ENCODE assay signal across 14 cellular contexts in genomic region chr7:37757563-37757962, GRCh38.
A peak's percentile ranks its signal among the peaks of the same experiment; 100 is the strongest.
DNase-seq lines count a peak whose midpoint lies in the region; ATAC-seq, FAIRE-seq and TF ChIP-seq lines count a peak whose summit lies in the region.
"Had no signal": no experiment of that assay in that cellular context is flagged by ENCODE, and none has a peak within 500 bp of the region (broad histone marks: within the 10 kb centered on the region; RNA-seq: fewer than 3 reads in every experiment).

No MANE protein-coding gene starts in this region.

- H3K9me2 ChIP-seq in Loucy (replicated peaks; ENCODE audit: low read depth, low read length) = no peaks in the 10 kb centered on the region

- peaks cover 47% of the 10 kb centered on the region for H3K4me1 Mint-ChIP-seq in CD14-positive monocyte
- H3K4me1 Mint-ChIP-seq in natural killer cell treated with Interleukin-12 subunit alpha and Interleukin-12 subunit beta and Interleukin-15 and Interleukin-18, amount 100 ng/mL, for 72 hours (ENCODE audit: low read depth in 2 of 2) = peaks cover 24 to 26% of the 10 kb centered on the region in 2 donors
- H3K4me1 Mint-ChIP-seq: CD4-positive, CD25-positive, alpha-beta regulatory T cell had no signal

- no peaks in the 10 kb centered on the region for H3K9me1 ChIP-seq in K562 (ENCODE audit: control insufficient read depth, insufficient read depth, low read length)

- no peak for TF ChIP-seq EP300 in K562 (IDR thresholded peaks at IDR 0.05; ENCODE audit: low read length)

- no peak overlapping the region for H3K23ac ChIP-seq in trophoblast cell (ENCODE audit: low read length)

- no peak overlapping the region for H3K4ac ChIP-seq in trophoblast cell (ENCODE audit: low read depth, low read length)

- WGBS in K562 (ENCODE audit: insufficient coverage, low coverage, missing lambda C conversion rate) = 6% methylated on average over 3 of the region's 3 CpGs
- WGBS in trophoblast cell (ENCODE audit: extremely low coverage, insufficient coverage, insufficient read length) = no CpG with 5 or more reads among the region's 3 CpGs

- no peaks in the 10 kb centered on the region; the same call in 1 of the 2 replicates for H3F3A ChIP-seq in Loucy (ENCODE audit: low read depth)

- no peaks in the 10 kb centered on the region for H3K36me3 ChIP-seq in Loucy (ENCODE audit: insufficient read depth, low read length)
- H3K36me3 ChIP-seq in K562 (ENCODE audit: control insufficient read depth, insufficient read depth, low read length) = no peaks in the 10 kb centered on the region
- H3K36me3 ChIP-seq in trophoblast cell (ENCODE audit: control insufficient read depth in 1 of 2, insufficient read depth in 2 of 2, low read length in 2 of 2) = no peaks in the 10 kb centered on the region

- peak overlapping the region in 1 of 2 donors; percentile 37 for H3K4me3 Mint-ChIP-seq in CD14-positive monocyte
- no peak overlapping the region for H3K4me3 Mint-ChIP-seq in natural killer cell treated with Interleukin-12 subunit alpha and Interleukin-12 subunit beta and Interleukin-15 and Interleukin-18, amount 100 ng/mL, for 72 hours
- H3K4me3 Mint-ChIP-seq: CD4-positive, CD25-positive, alpha-beta regulatory T cell had no signal

- H2BK5ac ChIP-seq in trophoblast cell (ENCODE audit: low read depth, low read length, poor library complexity) = no peak overlapping the region

- POLR2A ChIA-PET in K562 (lab: Yijun Ruan, JAX) = interaction anchor here (0.6 to 1.2 kb wide), 2 partner anchors 9 to 406 kb away, joined by 3 to 4 read pairs; no protein-coding TSS in a partner anchor

- H3K9me3 ChIP-seq in Loucy (ENCODE audit: insufficient read depth, low read depth, low read length) = no peaks in the 10 kb centered on the region
- no peaks in the 10 kb centered on the region for H3K9me3 ChIP-seq in K562 (replicated peaks; ENCODE audit: control insufficient read depth, insufficient read depth, low read depth, low read length)
- peaks cover 2% of the 10 kb centered on the region for H3K9me3 ChIP-seq in trophoblast cell (ENCODE audit: insufficient read depth, low read depth, low read length)
- H3K9me3 ChIP-seq: A549 had no signal

- no peak overlapping the region for H3K14ac ChIP-seq in trophoblast cell (ENCODE audit: low read length)

- no peaks in the 10 kb centered on the region for H3K27me3 Mint-ChIP-seq in CD14-positive monocyte (ENCODE audit: low read depth in 3 of 3)
- no peaks in the 10 kb centered on the region for H3K27me3 Mint-ChIP-seq in natural killer cell treated with Interleukin-12 subunit alpha and Interleukin-12 subunit beta and Interleukin-15 and Interleukin-18, amount 100 ng/mL, for 72 hours

- no peak overlapping the region for H2AK5ac ChIP-seq in trophoblast cell (ENCODE audit: low read length)

- no peak for ATAC-seq in K562
- peak; percentile 59 to 67 for ATAC-seq in natural killer cell treated with Interleukin-12 subunit alpha and Interleukin-12 subunit beta and Interleukin-15 and Interleukin-18, amount 100 ng/mL, for 72 hours
- no peak for ATAC-seq in HG03097 (IDR thresholded peaks at IDR 0.05; ENCODE audit: low FRiP score, unreplicated experiment)
- ATAC-seq: A549, HCT116 had no signal

- no peak overlapping the region for H4K91ac ChIP-seq in trophoblast cell (ENCODE audit: low read depth, low read length)

- TF ChIP-seq POLR2A in K562 (conservative IDR thresholded peaks at IDR 0.05) = no peak

- H3K18ac ChIP-seq in trophoblast cell (ENCODE audit: low read length) = no peak overlapping the region

- no peak overlapping the region for H2BK12ac ChIP-seq in trophoblast cell (ENCODE audit: low read length)

- H2BK120ac ChIP-seq in trophoblast cell (ENCODE audit: insufficient read depth, low read length, poor library complexity) = no peak overlapping the region

- in situ Hi-C loops in K562 (cut with MboI) = no loop called here

- TF ChIP-seq RAD21 in K562 (CRISPR knock-in tag; conservative IDR thresholded peaks at IDR 0.05 in 1 of 2, IDR thresholded peaks at IDR 0.05 in 1 of 2) = no peak; a peak in 1 of 4 replicates

- BruUV-seq in K562 (replicated peaks; lab: Mats Ljungman, UMichigan) = no TSS peak

- H3K4me2 ChIP-seq in Loucy (ENCODE audit: low read depth, low read length, poor library complexity, severe bottlenecking) = peak overlapping the region; percentile 52
- H3K4me2 ChIP-seq in K562 (ENCODE audit: insufficient read depth, low read length) = no peak overlapping the region
- H3K4me2 ChIP-seq in trophoblast cell (ENCODE audit: low read length) = no peak overlapping the region
- H3K4me2 ChIP-seq: A549 had no signal

- H3K27ac ChIP-seq in K562 (ENCODE audit: extremely low read depth, low read depth, low read length) (no peak overlapping the region), trophoblast cell (ENCODE audit: low read depth, low read length) (no peak overlapping the region)
- H3K27ac ChIP-seq: A549, GM23248 had no signal

- CTCF ChIA-PET in K562 (lab: Yijun Ruan, JAX; ENCODE audit: low intra/inter-chr PET ratio) = no interaction called here

- no peak overlapping the region for H4K12ac ChIP-seq in trophoblast cell (ENCODE audit: low read depth, low read length)

- intact Hi-C loops in CD14-positive monocyte (cut with micrococcal nuclease) (no loop called here), K562 (cut with micrococcal nuclease) (no loop called here)

- TF ChIP-seq CTCF in CD14-positive monocyte (IDR thresholded peaks at IDR 0.05) (no peak), Loucy (conservative IDR thresholded peaks at IDR 0.05; ENCODE audit: low read length) (no peak), K562 (IDR thresholded peaks at IDR 0.05 in 2 of 3, conservative IDR thresholded peaks at IDR 0.05 in 1 of 3; ENCODE audit: insufficient read depth in 2 of 3, low read depth in 1 of 3, low read length in 3 of 3) (no peak)

- H4K20me1 ChIP-seq in Loucy (ENCODE audit: insufficient read depth, low read length, poor library complexity, severe bottlenecking) = no peaks in the 10 kb centered on the region
- H4K20me1 ChIP-seq in K562 (replicated peaks; ENCODE audit: control insufficient read depth, insufficient read depth, low read length) = no peaks in the 10 kb centered on the region

- H3K4me1 ChIP-seq in Loucy (ENCODE audit: insufficient read depth, low read length, poor library complexity, severe bottlenecking) (peaks cover 33% of the 10 kb centered on the region), K562 (replicated peaks in 1 of 2; ENCODE audit: control insufficient read depth in 2 of 2, insufficient read depth in 2 of 2, low read length in 2 of 2) (no peaks in the 10 kb centered on the region; a peak in 1 of 5 replicates), trophoblast cell (ENCODE audit: control insufficient read depth in 1 of 2, insufficient read depth in 2 of 2, low read length in 2 of 2) (no peaks in the 10 kb centered on the region)
- H3K4me1 ChIP-seq: A549 had no signal

- no peak overlapping the region for H4K8ac ChIP-seq in trophoblast cell (ENCODE audit: low read depth, low read length)

- no peak overlapping the region for H3K9ac ChIP-seq in Loucy (ENCODE audit: low read depth, low read length, poor library complexity, severe bottlenecking)
- H3K9ac ChIP-seq in K562 (ENCODE audit: insufficient read depth in 1 of 2, low read depth in 2 of 2, low read length in 2 of 2) = no peak overlapping the region
- H3K9ac ChIP-seq in trophoblast cell (ENCODE audit: low read length) = no peak overlapping the region
- H3K9ac ChIP-seq: GM23248 had no signal

- no peak for DNase-seq in CD14-positive monocyte (ENCODE audit: low spot score)
- DNase-seq in K562 (ENCODE audit: extremely low read depth in 1 of 4, low spot score in 3 of 4) = no peak
- no peak for DNase-seq in natural killer cell treated with Interleukin-12 subunit alpha and Interleukin-12 subunit beta and Interleukin-15 and Interleukin-18, amount 100 ng/mL, for 72 hours (ENCODE audit: low spot score)
- DNase-seq in NCI-H2107 treated with DMSO at 0.1 percent for 48 hours (lab: John Stamatoyannopoulos, UW; ENCODE audit: unreplicated experiment) = no peak
- DNase-seq in trophoblast cell = no peak
- DNase-seq: CD4-positive, CD25-positive, alpha-beta regulatory T cell; GM23248; IMR-90 had no signal

- H3K27me3 ChIP-seq in Loucy (ENCODE audit: insufficient read depth, low read length, poor library complexity, severe bottlenecking) = no peaks in the 10 kb centered on the region
- no peaks in the 10 kb centered on the region for H3K27me3 ChIP-seq in K562 (ENCODE audit: control insufficient read depth in 2 of 2, insufficient read depth in 2 of 2, low read length in 2 of 2)
- H3K27me3 ChIP-seq in trophoblast cell (ENCODE audit: insufficient read depth, low read length) = no peaks in the 10 kb centered on the region

- H3K27ac Mint-ChIP-seq in CD14-positive monocyte = peak overlapping the region in 5 of 7 donors; percentile 33 to 72 (median 68)
- peak overlapping the region; percentile 0 to 29 for H3K27ac Mint-ChIP-seq in natural killer cell treated with Interleukin-12 subunit alpha and Interleukin-12 subunit beta and Interleukin-15 and Interleukin-18, amount 100 ng/mL, for 72 hours
- H3K27ac Mint-ChIP-seq: CD4-positive, CD25-positive, alpha-beta regulatory T cell had no signal

- H3K4me3 ChIP-seq in Loucy (ENCODE audit: low read length, poor library complexity, severe bottlenecking) = no peak overlapping the region
- H3K4me3 ChIP-seq in K562 = no peak overlapping the region
- no peak overlapping the region for H3K4me3 ChIP-seq in trophoblast cell (ENCODE audit: low read depth, low read length)
- H3K4me3 ChIP-seq: A549, GM23248 had no signal

- no peaks in the 10 kb centered on the region for H3K79me1 ChIP-seq in trophoblast cell (ENCODE audit: low read length)

- H2AFZ ChIP-seq in Loucy (ENCODE audit: low read length) (no peak overlapping the region), K562 (ENCODE audit: low read depth, low read length) (no peak overlapping the region), trophoblast cell (ENCODE audit: insufficient read depth, low read length, poor library complexity) (no peak overlapping the region)
- H2AFZ ChIP-seq: GM23248 had no signal

- H3K36me3 Mint-ChIP-seq in CD14-positive monocyte = peaks cover 29 to 38% of the 10 kb centered on the region in 2 donors
- H3K36me3 Mint-ChIP-seq in natural killer cell treated with Interleukin-12 subunit alpha and Interleukin-12 subunit beta and Interleukin-15 and Interleukin-18, amount 100 ng/mL, for 72 hours = no peaks in the 10 kb centered on the region
- H3K36me3 Mint-ChIP-seq: CD4-positive, CD25-positive, alpha-beta regulatory T cell had no signal

- H3K79me2 ChIP-seq in Loucy (ENCODE audit: insufficient read depth, low read length) (no peaks in the 10 kb centered on the region), K562 (ENCODE audit: control insufficient read depth, insufficient read depth, low read length) (no peaks in the 10 kb centered on the region), trophoblast cell (ENCODE audit: control insufficient read depth, insufficient read depth, low read length, poor library complexity) (no peaks in the 10 kb centered on the region)

- FAIRE-seq in K562 (lab: Jason Lieb, UNC) = no peak
- FAIRE-seq: A549, GM18507, H54 had no signal

- H3K9me3 Mint-ChIP-seq in CD14-positive monocyte = peaks cover 0 to 2% (median 0%) of the 10 kb centered on the region in 7 donors
- no peaks in the 10 kb centered on the region for H3K9me3 Mint-ChIP-seq in natural killer cell treated with Interleukin-12 subunit alpha and Interleukin-12 subunit beta and Interleukin-15 and Interleukin-18, amount 100 ng/mL, for 72 hours
- H3K9me3 Mint-ChIP-seq: CD4-positive, CD25-positive, alpha-beta regulatory T cell had no signal

TF ChIP-seq in K562, 482 proteins besides CTCF, POLR2A, EP300 and RAD21 (continues in another document):
- TF ChIP-seq HNRNPK (IDR thresholded peaks at IDR 0.05; ENCODE audit: low read depth, low read length, poor library complexity, severe bottlenecking) = no peak

Comparison
In these comparisons a context has a peak if more than half of its experiments do, and no peak if none do; other contexts are left out.
1. ATAC-seq: peak in natural killer cell treated with Interleukin-12 subunit alpha and Interleukin-12 subunit beta and Interleukin-15 and Interleukin-18, amount 100 ng/mL, for 72 hours (2 of 2); none in K562 (single experiment) and HG03097 (single experiment).